Comparison of ENCODE assay signal across 26 cellular contexts in genomic region chr11:134450186-134450585, GRCh38. TPM values are rescaled to one million over a fixed set of nuclear protein-coding genes. Genes with fewer than 3 reads are reported as not detected.
DNase-seq lines count a peak whose midpoint lies in the region; ATAC-seq, FAIRE-seq and TF ChIP-seq lines count a peak whose summit lies in the region.
"Had no signal": no experiment of that assay in that cellular context is flagged by ENCODE, and none has a peak within 500 bp of the region (broad histone marks: within the 10 kb centered on the region; RNA-seq: fewer than 3 reads in every experiment).

No MANE protein-coding gene starts in this region.

- H3K4me1 Mint-ChIP-seq in activated naive CD8-positive, alpha-beta T cell treated with anti-CD3 and anti-CD28 coated beads, Interleukin-2, amount 50 U/mL, for 24 hours, result no peaks in the 10 kb centered on the region
- no peaks in the 10 kb centered on the region for H3K4me1 Mint-ChIP-seq in CD4-positive, alpha-beta T cell (ENCODE audit: low read depth)
- H3K4me1 Mint-ChIP-seq: B cell; CD4-positive, alpha-beta memory T cell; CD8-positive, alpha-beta memory T cell had no signal

- H3K56ac ChIP-seq in H1 (replicated peaks; ENCODE audit: insufficient read length, low read depth, low read length), result no peak overlapping the region

- no peaks in the 10 kb centered on the region; the same call in 1 of the 2 replicates for H3K79me1 ChIP-seq in H1 (ENCODE audit: low read depth, low read length)

- no peak overlapping the region for H3K4me3 Mint-ChIP-seq in activated naive CD8-positive, alpha-beta T cell treated with anti-CD3 and anti-CD28 coated beads, Interleukin-2, amount 50 U/mL, for 24 hours
- no peak overlapping the region for H3K4me3 Mint-ChIP-seq in CD4-positive, alpha-beta T cell
- H3K4me3 Mint-ChIP-seq: B cell; CD4-positive, alpha-beta memory T cell; CD8-positive, alpha-beta memory T cell had no signal

- no peak overlapping the region for H2BK120ac ChIP-seq in H1 (replicated peaks; ENCODE audit: low read depth, low read length)

- H2AFZ ChIP-seq in H1 (ENCODE audit: low read length) (no peak overlapping the region), osteoblast (ENCODE audit: low read length) (no peak overlapping the region)

- H2BK20ac ChIP-seq in H1 (ENCODE audit: low read length), result peak overlapping the region; percentile 61; the same call in 1 of the 2 replicates

- no peak overlapping the region for H3K14ac ChIP-seq in H1 (ENCODE audit: insufficient read length)

- H3K9me3 ChIP-seq in H1 (ENCODE audit: insufficient read depth in 2 of 2, low read depth in 1 of 2, low read length in 1 of 2), result no peaks in the 10 kb centered on the region
- H3K9me3 ChIP-seq in osteoblast (ENCODE audit: low read depth, low read length), result no peaks in the 10 kb centered on the region
- H3K9me3 ChIP-seq in upper lobe of right lung, result no peaks in the 10 kb centered on the region
- no peaks in the 10 kb centered on the region for H3K9me3 ChIP-seq in CD4-positive, alpha-beta T cell (ENCODE audit: control insufficient read depth, low read length)
- H3K9me3 ChIP-seq: A549 had no signal

- no peak overlapping the region for H2BK15ac ChIP-seq in H1 (ENCODE audit: low read length)

- H4K20me1 ChIP-seq in H1 (replicated peaks in 1 of 2; ENCODE audit: control insufficient read depth in 1 of 2, insufficient read depth in 2 of 2, low read length in 2 of 2) (no peaks in the 10 kb centered on the region), osteoblast (ENCODE audit: insufficient read depth, low read length) (no peaks in the 10 kb centered on the region)
- H4K20me1 ChIP-seq: BLaER1 treated with 17β-estradiol and CSF1 and Interleukin-3, amounts not matched to agents 10 nM and 100 nM had no signal

- no peak for TF ChIP-seq EP300 in H1 (IDR thresholded peaks at IDR 0.05; ENCODE audit: borderline replicate concordance in 1 of 2, low read depth in 2 of 2, low read length in 2 of 2)

- H3K4me2 ChIP-seq in H1 (ENCODE audit: insufficient read depth in 1 of 2, low read depth in 2 of 2, low read length in 2 of 2) (no peak overlapping the region), osteoblast (ENCODE audit: insufficient read depth, low read length) (no peak overlapping the region)
- H3K4me2 ChIP-seq: A549; BLaER1 treated with 17β-estradiol and CSF1 and Interleukin-3, amounts not matched to agents 10 nM and 100 nM had no signal

- no peak for TF ChIP-seq RAD21 in H1 (IDR thresholded peaks at IDR 0.05 in 1 of 2, conservative IDR thresholded peaks at IDR 0.05 in 1 of 2; ENCODE audit: low read depth in 2 of 2, low read length in 2 of 2)

- H3K4me3 ChIP-seq in H1 (ENCODE audit: extremely low read depth in 1 of 4, insufficient read depth in 2 of 4, low read depth in 3 of 4, low read length in 4 of 4), result no peak overlapping the region
- no peak overlapping the region for H3K4me3 ChIP-seq in osteoblast (ENCODE audit: insufficient read depth, low read length)
- no peak overlapping the region for H3K4me3 ChIP-seq in upper lobe of right lung
- H3K4me3 ChIP-seq: A549; BLaER1 treated with 17β-estradiol and CSF1 and Interleukin-3, amounts not matched to agents 10 nM and 100 nM; GM12878 had no signal

- intact Hi-C loops in sciatic nerve (cut with DNase I), result no loop called here
- intact Hi-C loops in upper lobe of right lung (cut with DNase I), result no loop called here
- intact Hi-C loops in CD4-positive, alpha-beta T cell (cut with DNase I, micrococcal nuclease), result no loop called here

- TF ChIP-seq CTCF in H1 (IDR thresholded peaks at IDR 0.05; ENCODE audit: control extremely low read depth in 1 of 3, insufficient read depth in 1 of 3, low read depth in 1 of 3, low read length in 3 of 3) (no peak), osteoblast (IDR thresholded peaks at IDR 0.05; ENCODE audit: extremely low read depth, low read depth, low read length) (no peak), upper lobe of right lung (IDR thresholded peaks at IDR 0.05) (no peak)
- no peak for TF ChIP-seq CTCF in CD4-positive, alpha-beta T cell (IDR thresholded peaks at IDR 0.05)

- H4K8ac ChIP-seq in H1 (ENCODE audit: extremely low read depth, insufficient read depth, low read length), result no peak overlapping the region

- WGBS in H1 (ENCODE audit: extremely low coverage in 1 of 2, insufficient coverage in 1 of 2, insufficient read length in 1 of 2, insufficient replicate concordance in 2 of 2, low coverage in 1 of 2, low lambda C conversion rate in 2 of 2, missing lambda C conversion rate in 1 of 2), 2 experiments, result 96% methylated on average over 7 of the region's 7 CpGs; no CpG with 5 or more reads in 1 of the 2 experiments

- H2BK12ac ChIP-seq in H1 (ENCODE audit: low read depth, low read length), result no peak overlapping the region

- H3K79me2 ChIP-seq in H1 (ENCODE audit: control insufficient read depth in 1 of 2, insufficient read depth in 2 of 2, low read length in 2 of 2) (no peaks in the 10 kb centered on the region), osteoblast (ENCODE audit: insufficient read depth, low read length) (no peaks in the 10 kb centered on the region)

- DNase-seq in H1 (ENCODE audit: low read depth in 1 of 2, low spot score in 2 of 2) (no peak), osteoblast (ENCODE audit: insufficient read length, low spot score, missing footprints) (peak; percentile 64), sciatic nerve (ENCODE audit: low spot score) (peak; percentile 34), upper lobe of right lung (peak; percentile 13), NCI-H1436 treated with DMSO at 0.1 percent for 48 hours (lab: John Stamatoyannopoulos, UW) (no peak)
- DNase-seq in activated naive CD8-positive, alpha-beta T cell treated with anti-CD3 and anti-CD28 coated beads, Interleukin-2, amount 50 U/mL, for 24 hours, result no peak
- DNase-seq in CD4-positive, alpha-beta T cell, result no peak
- DNase-seq: AML-193; CD8-positive, alpha-beta memory T cell; DMS 273 treated with DMSO at 0.1 percent for 48 hours; DMS153; DMS79; DND-41; EL; GDM1 had no signal

- no peaks in the 10 kb centered on the region for H3K23me2 ChIP-seq in H1 (ENCODE audit: low read depth, low read length)

- H3K9ac ChIP-seq in H1 (replicated peaks in 1 of 4; ENCODE audit: extremely low read depth in 1 of 4, low read depth in 3 of 4, low read length in 3 of 4), result no peak overlapping the region
- H3K9ac ChIP-seq: BLaER1 treated with 17β-estradiol and CSF1 and Interleukin-3, amounts not matched to agents 10 nM and 100 nM had no signal

- H3K27me3 ChIP-seq in H1 (replicated peaks in 1 of 4; ENCODE audit: control insufficient read depth in 3 of 4, extremely low read depth in 1 of 4, insufficient read depth in 3 of 4, low read length in 3 of 4) (no peaks in the 10 kb centered on the region), osteoblast (ENCODE audit: insufficient read depth, low read length) (no peaks in the 10 kb centered on the region), upper lobe of right lung (no peaks in the 10 kb centered on the region)
- peaks cover 4% of the 10 kb centered on the region for H3K27me3 ChIP-seq in CD4-positive, alpha-beta T cell (ENCODE audit: control insufficient read depth, insufficient read depth, low read length)
- H3K27me3 ChIP-seq: BLaER1 treated with 17β-estradiol and CSF1 and Interleukin-3, amounts not matched to agents 10 nM and 100 nM had no signal

- CTCF ChIA-PET in H1 (lab: Charles Lee; ENCODE audit: partially characterized antibody), result interaction anchor here (0.7 to 2.7 kb wide), 12 partner anchors 9 to 130 kb away, joined by 3 to 10 read pairs (median 4); no protein-coding TSS in a partner anchor
- CTCF ChIA-PET in CD4-positive, alpha-beta T cell (lab: Charles Lee), result no interaction called here

- no peak for FAIRE-seq in H1 (lab: Jason Lieb, UNC)
- FAIRE-seq: A549, GM12878, GM12892, GM18507 had no signal

- no peaks in the 10 kb centered on the region for H3K36me3 Mint-ChIP-seq in activated naive CD8-positive, alpha-beta T cell treated with anti-CD3 and anti-CD28 coated beads, Interleukin-2, amount 50 U/mL, for 24 hours (ENCODE audit: low read depth)
- H3K36me3 Mint-ChIP-seq in CD4-positive, alpha-beta T cell (ENCODE audit: low read depth), result no peaks in the 10 kb centered on the region
- H3K36me3 Mint-ChIP-seq: CD4-positive, alpha-beta memory T cell; CD8-positive, alpha-beta memory T cell had no signal

- H3K36me3 ChIP-seq in H1 (ENCODE audit: control insufficient read depth in 2 of 4, insufficient read depth in 4 of 4, low read length in 3 of 4) (no peaks in the 10 kb centered on the region), osteoblast (ENCODE audit: insufficient read depth, low read length) (no peaks in the 10 kb centered on the region), upper lobe of right lung (no peaks in the 10 kb centered on the region)
- H3K36me3 ChIP-seq: BLaER1 treated with 17β-estradiol and CSF1 and Interleukin-3, amounts not matched to agents 10 nM and 100 nM had no signal

- no peak for TF ChIP-seq POLR2A in H1 (IDR thresholded peaks at IDR 0.05; ENCODE audit: control extremely low read depth in 1 of 2, low read depth in 2 of 2, low read length in 2 of 2)

- H3K4ac ChIP-seq in H1 (replicated peaks; ENCODE audit: insufficient read length, low read depth, low read length), result no peak overlapping the region

- no peak overlapping the region for H3K27ac Mint-ChIP-seq in activated naive CD8-positive, alpha-beta T cell treated with anti-CD3 and anti-CD28 coated beads, Interleukin-2, amount 50 U/mL, for 24 hours
- no peak overlapping the region for H3K27ac Mint-ChIP-seq in CD4-positive, alpha-beta T cell
- H3K27ac Mint-ChIP-seq: B cell; CD4-positive, alpha-beta memory T cell; CD8-positive, alpha-beta memory T cell had no signal

- peaks cover 4% of the 10 kb centered on the region for H3K27me3 Mint-ChIP-seq in activated naive CD8-positive, alpha-beta T cell treated with anti-CD3 and anti-CD28 coated beads, Interleukin-2, amount 50 U/mL, for 24 hours
- peaks cover 13% of the 10 kb centered on the region for H3K27me3 Mint-ChIP-seq in CD4-positive, alpha-beta T cell

- no peak overlapping the region for H4K91ac ChIP-seq in H1 (replicated peaks; ENCODE audit: insufficient read length, low read length)

- no peak overlapping the region for H2AK5ac ChIP-seq in H1 (ENCODE audit: low read depth, low read length)

- H2BK5ac ChIP-seq in H1 (ENCODE audit: low read depth, low read length), result no peak overlapping the region

- no peak overlapping the region for H3K18ac ChIP-seq in H1 (ENCODE audit: extremely low read depth, low read length)

- ATAC-seq in sciatic nerve (no peak), upper lobe of right lung (no peak)
- ATAC-seq in activated naive CD8-positive, alpha-beta T cell treated with anti-CD3 and anti-CD28 coated beads, Interleukin-2, amount 50 U/mL, for 24 hours, result no peak
- no peak for ATAC-seq in CD4-positive, alpha-beta T cell (ENCODE audit: poor library complexity)
- ATAC-seq: A549, GM12878 had no signal

- H3K4me1 ChIP-seq in H1 (replicated peaks in 1 of 4; ENCODE audit: control insufficient read depth in 3 of 4, insufficient read depth in 4 of 4, low read length in 3 of 4) (0 out of 7 replicates have a peak, but pooled peaks cover 0 to 2% (median 0%) of the 10 kb centered on the region in 4 experiments), osteoblast (ENCODE audit: insufficient read depth, low read length) (no peaks in the 10 kb centered on the region), upper lobe of right lung (no peaks in the 10 kb centered on the region)
- H3K4me1 ChIP-seq: A549; BLaER1 treated with 17β-estradiol and CSF1 and Interleukin-3, amounts not matched to agents 10 nM and 100 nM had no signal

- POLR2A ChIA-PET in H1 (lab: Charles Lee; ENCODE audit: partially characterized antibody), result interaction anchor here (1.1 to 1.7 kb wide), 2 partner anchors 9 to 12 kb away, joined by 3 to 5 read pairs; no protein-coding TSS in a partner anchor
- POLR2A ChIA-PET in CD4-positive, alpha-beta T cell (lab: Charles Lee), result no interaction called here

- no peak overlapping the region for H3K23ac ChIP-seq in H1 (ENCODE audit: insufficient read length)

- H3K27ac ChIP-seq in H1 (ENCODE audit: low read depth, low read length) (no peak overlapping the region), osteoblast (ENCODE audit: low read depth, low read length) (no peak overlapping the region), upper lobe of right lung (no peak overlapping the region)
- H3K27ac ChIP-seq in CD4-positive, alpha-beta T cell (ENCODE audit: low read depth, low read length), result no peak overlapping the region
- H3K27ac ChIP-seq: 22Rv1; A549; BLaER1 treated with 17β-estradiol and CSF1 and Interleukin-3, amounts not matched to agents 10 nM and 100 nM; C4-2B had no signal

- peaks cover under 1% of the 10 kb centered on the region for H3K9me3 Mint-ChIP-seq in activated naive CD8-positive, alpha-beta T cell treated with anti-CD3 and anti-CD28 coated beads, Interleukin-2, amount 50 U/mL, for 24 hours
- H3K9me3 Mint-ChIP-seq in CD4-positive, alpha-beta T cell, result no peaks in the 10 kb centered on the region

- H4K5ac ChIP-seq in H1 (ENCODE audit: insufficient read length, low read depth, low read length), result no peak overlapping the region

RNA-seq across cellular contexts. Expression of gene B3GAT1, which starts 38.1 kb away (rescaled TPM):
- 32.4 and 35.0 TPM in 2 replicates for total RNA-seq in H1 (2021; fragmentation: NEBNext Ultra II Directional; extraction: Animal tissue kit (Norgen Biotek cat#: 25700))
- 19.7 and 27.0 TPM in 2 replicates for polyA plus RNA-seq in H1 (2011; rRNA removed)
- 18.2 TPM for polyA plus RNA-seq in H1 (2011; cell fraction: cytosol; rRNA removed)
- 46.6 TPM for polyA plus RNA-seq in H1 (2011; cell fraction: nucleus; rRNA removed)
- 22.6 to 25.8 TPM (median 24.3 TPM) in 4 replicates for polyA plus RNA-seq in H1 (2012, experiment 1 of 2)
- polyA plus RNA-seq in H1 (2012, experiment 2 of 2), result 23.0 TPM
- polyA plus RNA-seq in H1 (2013, experiment 1 of 2), result 16.5 TPM
- polyA plus RNA-seq in H1 (2013, experiment 2 of 2), result 16.3 TPM
- polyA minus RNA-seq in H1 (2011; rRNA and poly(A)+ RNA removed), result 10.1 and 12.8 TPM in 2 replicates
- 15.9 TPM for polyA minus RNA-seq in H1 (2011; cell fraction: cytosol; rRNA and poly(A)+ RNA removed)
- 20.5 TPM for polyA minus RNA-seq in H1 (2011; cell fraction: nucleus; rRNA and poly(A)+ RNA removed)
- total RNA-seq in osteoblast (not detected in 2 replicates), sciatic nerve (23.3 TPM), upper lobe of right lung (1.2 TPM)
- total RNA-seq in CD4-positive, alpha-beta T cell, result under 1 TPM; 0.14 to 0.22 TPM
- total RNA-seq: B cell, G401 had no signal
- polyA plus RNA-seq: A549; BJ; CD4-positive, alpha-beta memory T cell; GM12878 had no signal

Comparison
In these comparisons a context has a peak if more than half of its experiments do, and no peak if none do; other contexts are left out.
1. DNase-seq: peak in osteoblast (single experiment), sciatic nerve (single experiment) and upper lobe of right lung (single experiment); none in H1 (0 of 2), activated naive CD8-positive, alpha-beta T cell treated with anti-CD3 and anti-CD28 coated beads, Interleukin-2, amount 50 U/mL, for 24 hours (single experiment), NCI-H1436 treated with DMSO at 0.1 percent for 48 hours (single experiment) and CD4-positive, alpha-beta T cell (0 of 10).
2. RNA of gene B3GAT1, which starts 38.1 kb away (total RNA-seq): 32.4 to 35.0 TPM in H1 and 23.3 TPM in sciatic nerve (single experiment); 1.2 TPM in upper lobe of right lung (single experiment), 0.14 to 0.22 TPM in CD4-positive, alpha-beta T cell and not detected in osteoblast; every median in the first group is over 10 times any median in the second.